26 cellular contexts compared by ENCODE assay signal in the genomic region with DNA sequence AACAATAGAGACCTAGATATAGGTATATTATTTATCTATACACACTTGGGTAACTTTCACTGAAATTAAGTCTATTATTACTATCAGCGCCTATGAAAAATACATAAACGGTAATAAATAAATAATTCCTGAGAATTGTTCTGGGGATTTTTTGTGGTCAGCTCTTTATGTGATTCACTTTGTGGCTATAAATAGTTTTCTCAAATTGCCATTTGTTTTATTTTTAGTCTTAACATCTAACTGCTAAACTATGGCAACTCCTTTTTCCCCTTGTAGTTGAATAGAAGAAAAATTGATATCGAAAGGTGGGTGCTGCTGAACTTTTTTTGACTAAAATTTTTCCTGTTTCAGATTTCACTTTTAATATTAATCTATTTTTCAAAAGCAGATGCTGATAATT.
DNase-seq lines count a peak whose midpoint lies in the region; ATAC-seq and TF ChIP-seq lines count a peak whose summit lies in the region.
"Had no signal": no experiment of that assay in that cellular context is flagged by ENCODE, and none has a peak within 500 bp of the region (broad histone marks: within the 10 kb centered on the region; RNA-seq: fewer than 3 reads in every experiment).

No MANE protein-coding gene starts in this region.

- no peaks in the 10 kb centered on the region for H3K27me3 ChIP-seq in mesenchymal stem cell (ENCODE audit: control insufficient read depth in 1 of 2, insufficient read depth in 1 of 2, low read length in 2 of 2)
- H3K27me3 ChIP-seq: BLaER1, heart left ventricle, neural progenitor cell, uterus had no signal

- no peak overlapping the region for H3K23ac ChIP-seq in mesenchymal stem cell (ENCODE audit: low read length in 2 of 2)

- no peak overlapping the region for H3K4me2 ChIP-seq in mesenchymal stem cell (ENCODE audit: low read length, poor library complexity, severe bottlenecking)
- H3K4me2 ChIP-seq: A549, BLaER1, neural progenitor cell had no signal

- H2BK12ac ChIP-seq in mesenchymal stem cell (ENCODE audit: low read length in 2 of 2): no peak overlapping the region

- peak overlapping the region; percentile 15 for H3K9ac ChIP-seq in mesenchymal stem cell (ENCODE audit: low read length)
- H3K9ac ChIP-seq: BLaER1, neural progenitor cell had no signal

- H2AFZ ChIP-seq in mesenchymal stem cell (ENCODE audit: low read depth, low read length): no peak overlapping the region
- H2AFZ ChIP-seq: neural progenitor cell had no signal

- H3K79me1 ChIP-seq in mesenchymal stem cell (replicated peaks; ENCODE audit: low read length, poor library complexity, severe bottlenecking): no peaks in the 10 kb centered on the region

- H3K4me3 ChIP-seq in choroid plexus epithelial cell (ENCODE audit: low read depth, low read length): no peak overlapping the region
- H3K4me3 ChIP-seq in mesenchymal stem cell (ENCODE audit: insufficient read depth in 1 of 2, low read depth in 1 of 2, low read length in 2 of 2): no peak overlapping the region
- H3K4me3 ChIP-seq: A549, BLaER1, heart left ventricle, lower lobe of right lung, neural progenitor cell, uterus had no signal

- H3K36me3 ChIP-seq in mesenchymal stem cell (ENCODE audit: control insufficient read depth in 1 of 2, insufficient read depth in 2 of 2, low read depth in 1 of 2, low read length in 2 of 2): no peaks in the 10 kb centered on the region
- H3K36me3 ChIP-seq: BLaER1, heart left ventricle, lower lobe of right lung, neural progenitor cell, uterus had no signal

- TF ChIP-seq CTCF in choroid plexus epithelial cell (conservative IDR thresholded peaks at IDR 0.05; ENCODE audit: low read depth, low read length): no peak

- H3K4ac ChIP-seq in mesenchymal stem cell (ENCODE audit: low read depth in 1 of 2, low read length in 2 of 2): no peak overlapping the region

- H3K18ac ChIP-seq in mesenchymal stem cell (ENCODE audit: low read depth in 1 of 2, low read length in 2 of 2): no peak overlapping the region

- ATAC-seq in GM18909 (IDR thresholded peaks at IDR 0.05; ENCODE audit: poor library complexity, unreplicated experiment): no peak
- ATAC-seq: A549; heart left ventricle; lower lobe of right lung; sciatic nerve; stimulated activated naive B cell treated with anti-CD40 and anti-IgM and Interleukin-4, amounts not matched to agents 10 μg/mL and 1 μg/mL and 100 μg/mL, for 72 hours had no signal

- H2BK15ac ChIP-seq in mesenchymal stem cell (ENCODE audit: low read depth, poor library complexity, severe bottlenecking): no peak overlapping the region

- WGBS in mesenchymal stem cell: 93% methylated on average over 2 of the region's 3 CpGs

- H3K4me1 ChIP-seq in mesenchymal stem cell (ENCODE audit: control insufficient read depth, insufficient read depth, low read depth, low read length): no peaks in the 10 kb centered on the region
- H3K4me1 ChIP-seq: A549, BLaER1, heart left ventricle, lower lobe of right lung, neural progenitor cell, uterus had no signal

- H2BK120ac ChIP-seq in mesenchymal stem cell (ENCODE audit: low read depth, low read length): no peak overlapping the region

- H3K27ac ChIP-seq in mesenchymal stem cell (ENCODE audit: low read length, poor library complexity, severe bottlenecking): no peak overlapping the region
- H3K27ac ChIP-seq: A549, BLaER1, heart left ventricle, lower lobe of right lung, neural progenitor cell, uterus had no signal

- H3K14ac ChIP-seq in mesenchymal stem cell (ENCODE audit: low read length in 2 of 2): no peak overlapping the region

- no peak overlapping the region for H4K8ac ChIP-seq in mesenchymal stem cell (ENCODE audit: low read length)

- peak; percentile 17 for DNase-seq in AG08395 (ENCODE audit: low spot score)
- peak; percentile 55 for DNase-seq in LHCN-M2 (ENCODE audit: low read depth)
- DNase-seq in choroid plexus epithelial cell (ENCODE audit: low read depth): peak; percentile 63
- peak; percentile 39 for DNase-seq in mesenchymal stem cell
- DNase-seq in DMS 273 treated with DMSO at 0.1 percent for 48 hours (lab: John Stamatoyannopoulos, UW): no peak
- no peak for DNase-seq in NCI-H2227 (lab: John Stamatoyannopoulos, UW; ENCODE audit: unreplicated experiment)
- DNase-seq in stimulated activated CD4-positive, alpha-beta T cell treated with anti-CD3 and anti-CD28 coated beads, Interleukin-4, amount 100 ng/mL, for 4 hours: no peak
- DNase-seq: activated CD4-positive, alpha-beta T cell treated with anti-CD3 and anti-CD28 coated beads, Interleukin-2, amount 50 U/mL, for 4 hours; activated naive CD4-positive, alpha-beta T cell treated with anti-CD3 and anti-CD28 coated beads, Interleukin-2, amount 10 ng/mL, durations not matched to agents 7 days and 5 days; central memory CD4-positive, alpha-beta T cell; heart left ventricle; KBM-7; lower lobe of right lung; MM.1S; NCI-H1417 treated with DMSO at 0.1 percent for 48 hours; NCI-H2081; NCI-H774; posterior cingulate gyrus; stimulated activated naive B cell treated with anti-CD40 and anti-IgM and Interleukin-4, amounts not matched to agents 10 μg/mL and 1 μg/mL and 100 μg/mL, for 72 hours; T-helper 1 cell; uterus had no signal

- peaks cover 18% of the 10 kb centered on the region for H3K9me3 ChIP-seq in mesenchymal stem cell (ENCODE audit: control insufficient read depth, low read length)
- H3K9me3 ChIP-seq: A549, BLaER1, lower lobe of right lung, uterus had no signal

- no peak overlapping the region for H2AK5ac ChIP-seq in mesenchymal stem cell (ENCODE audit: low read length, severe bottlenecking)

- H4K91ac ChIP-seq in mesenchymal stem cell (ENCODE audit: low read length): no peak overlapping the region

- no peak overlapping the region for H2BK5ac ChIP-seq in mesenchymal stem cell (ENCODE audit: low read depth, low read length, poor library complexity, severe bottlenecking)

Comparison
In these comparisons a context has a peak if more than half of its experiments do, and no peak if none do; other contexts are left out.
1. DNase-seq: peak in AG08395 (single experiment), LHCN-M2 (single experiment), choroid plexus epithelial cell (single experiment) and mesenchymal stem cell (single experiment); none in DMS 273 treated with DMSO at 0.1 percent for 48 hours (single experiment), NCI-H2227 (single experiment) and stimulated activated CD4-positive, alpha-beta T cell treated with anti-CD3 and anti-CD28 coated beads, Interleukin-4, amount 100 ng/mL, for 4 hours (0 of 2).